ENCODE assay signal across 8 cellular contexts in the genomic region with DNA sequence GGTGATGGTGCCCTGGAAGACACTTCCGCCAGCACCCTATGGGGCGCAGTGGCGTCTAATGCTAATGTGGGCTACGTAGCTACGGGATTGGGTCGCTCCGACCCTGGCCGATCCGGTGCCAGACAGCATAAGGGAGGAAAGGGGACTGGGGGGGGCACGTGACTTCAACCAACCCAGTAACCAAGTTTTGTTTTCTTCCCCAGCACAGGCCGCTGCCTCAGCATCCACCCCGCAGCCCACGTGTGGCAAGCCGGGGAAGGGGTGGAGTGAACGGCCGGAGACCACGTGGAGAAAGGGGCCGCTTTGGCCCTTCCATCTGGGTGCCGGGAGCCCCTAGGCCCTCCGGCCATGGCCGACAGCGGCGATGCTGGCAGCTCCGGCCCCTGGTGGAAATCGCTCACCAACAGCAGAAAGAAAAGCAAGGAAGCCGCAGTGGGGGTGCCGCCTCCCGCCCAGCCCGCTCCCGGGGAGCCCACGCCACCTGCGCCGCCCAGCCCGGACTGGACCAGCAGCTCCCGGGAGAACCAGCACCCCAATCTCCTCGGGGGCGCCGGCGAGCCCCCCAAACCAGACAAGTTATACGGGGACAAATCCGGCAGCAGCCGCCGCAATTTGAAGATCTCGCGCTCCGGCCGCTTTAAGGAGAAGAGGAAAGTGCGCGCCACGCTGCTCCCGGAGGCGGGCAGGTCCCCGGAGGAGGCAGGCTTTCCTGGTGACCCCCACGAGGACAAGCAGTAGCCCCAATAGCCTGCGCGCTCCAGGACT. TPM values are rescaled to one million over a fixed set of nuclear protein-coding genes. Genes with fewer than 3 reads are reported as not detected.
DNase-seq lines count a peak whose midpoint lies in the region; ATAC-seq, FAIRE-seq and TF ChIP-seq lines count a peak whose summit lies in the region.

No MANE protein-coding gene starts in this region.

- no peak for DNase-seq in Right ventricle myocardium superior
- no peak for DNase-seq in cardiac septum (ENCODE audit: low spot score)
- no peak for DNase-seq in epithelial cell of esophagus (ENCODE audit: low read depth)
- DNase-seq in urothelium cell line (ENCODE audit: low spot score): no peak
- no peak for DNase-seq in activated CD4-positive, CD25-positive, alpha-beta regulatory T cell treated with anti-CD3 and anti-CD28 coated beads, Interleukin-2, amount 50 U/mL, for 72 hours
- no peak for DNase-seq in KBM-7

- H3K27ac ChIP-seq in muscle layer of duodenum (ENCODE audit: low read length): peak overlapping the region; percentile 56

- H3K4me3 ChIP-seq in epithelial cell of esophagus (ENCODE audit: low read length): peak overlapping the region; percentile 27
- H3K4me3 ChIP-seq in muscle layer of duodenum (ENCODE audit: low read depth in 1 of 2, low read length in 2 of 2): peak overlapping the region; percentile 89 to 95

- no peaks in the 10 kb centered on the region for H3K36me3 ChIP-seq in muscle layer of duodenum (ENCODE audit: control insufficient read depth in 1 of 2, insufficient read depth in 2 of 2, low read length in 2 of 2)

- in situ Hi-C loops in KBM-7 (cut with MboI; ENCODE audit: low pct_unique_long_range_greater_than_20kb, low sequenced_read_pairs): no loop called here

- no peaks in the 10 kb centered on the region for H3K9me3 ChIP-seq in muscle layer of duodenum (ENCODE audit: control insufficient read depth in 1 of 2, low read length in 2 of 2)

- peaks cover 23% of the 10 kb centered on the region for H3K27me3 ChIP-seq in muscle layer of duodenum (ENCODE audit: low read depth, low read length)

- intact Hi-C loops in Right ventricle myocardium superior (cut with DNase I) (no loop called here), cardiac septum (cut with DNase I) (no loop called here)

- ATAC-seq in Right ventricle myocardium superior (ENCODE audit: poor library complexity): peak; percentile 21
- ATAC-seq in GM19452 (IDR thresholded peaks at IDR 0.05; ENCODE audit: unreplicated experiment): no peak

- no peak for TF ChIP-seq CTCF in epithelial cell of esophagus (IDR thresholded peaks at IDR 0.05; ENCODE audit: insufficient read depth, low read depth, low read length, missing control alignments)

- FAIRE-seq in urothelium cell line (lab: Jason Lieb, UNC): peak; percentile 40

- H3K4me1 ChIP-seq in muscle layer of duodenum (ENCODE audit: control insufficient read depth in 1 of 2, insufficient read depth in 2 of 2, low read length in 2 of 2): peaks cover 3 to 41% of the 10 kb centered on the region in 2 donors

RNA-seq across cellular contexts. Expression of a gene that starts 2.5 kb away (rescaled TPM):
- total RNA-seq in Right ventricle myocardium superior: not detected
- total RNA-seq in cardiac septum: 0.40 TPM
